ENCODE assay signal across 14 cellular contexts in the genomic region with DNA sequence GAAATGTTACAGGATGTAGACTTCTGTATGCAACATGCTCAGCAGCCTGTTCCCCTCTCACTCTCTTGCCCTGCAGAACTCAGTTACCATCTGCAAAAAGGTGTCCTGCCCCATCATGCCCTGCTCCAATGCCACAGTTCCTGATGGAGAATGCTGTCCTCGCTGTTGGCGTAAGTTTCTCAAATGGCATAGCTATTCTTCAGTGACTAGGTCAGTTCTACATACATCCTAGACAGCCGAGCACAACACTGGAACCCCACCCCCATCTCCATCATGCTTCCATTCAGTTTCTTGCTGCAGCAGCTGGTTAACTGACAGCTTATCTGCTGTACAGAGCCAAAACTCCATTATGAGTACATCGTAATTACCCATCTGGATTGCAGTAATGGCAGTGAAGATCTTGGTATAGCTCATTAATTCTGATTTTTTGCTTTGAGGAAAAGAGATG. TPM values are rescaled to one million over a fixed set of nuclear protein-coding genes. Genes with fewer than 3 reads are reported as not detected.
DNase-seq lines count a peak whose midpoint lies in the region; ATAC-seq, FAIRE-seq and TF ChIP-seq lines count a peak whose summit lies in the region.
"Had no signal": no experiment of that assay in that cellular context is flagged by ENCODE, and none has a peak within 500 bp of the region (broad histone marks: within the 10 kb centered on the region; RNA-seq: fewer than 3 reads in every experiment).

No MANE protein-coding gene starts in this region.

- no peaks in the 10 kb centered on the region for H3K27me3 ChIP-seq in breast epithelium
- no peaks in the 10 kb centered on the region for H3K27me3 ChIP-seq in keratinocyte (ENCODE audit: control insufficient read depth, extremely low read depth, insufficient read depth, low read length)
- H3K27me3 ChIP-seq in tibial nerve, result no peaks in the 10 kb centered on the region

- H3K4me1 ChIP-seq in breast epithelium (peaks cover 9% of the 10 kb centered on the region in 2 donors), keratinocyte (ENCODE audit: control insufficient read depth, extremely low read depth, insufficient read depth, low read length) (peaks cover 13% of the 10 kb centered on the region), tibial nerve (peaks cover 0 to 83% (median 39%) of the 10 kb centered on the region in 4 donors)

- ATAC-seq in HG03025 (IDR thresholded peaks at IDR 0.05; ENCODE audit: low FRiP score, unreplicated experiment), result no peak
- ATAC-seq in stimulated activated memory B cell treated with anti-CD40 and anti-IgM and Interleukin-4, amounts not matched to agents 10 μg/mL and 1 μg/mL and 100 μg/mL, for 72 hours, result no peak

- peak overlapping the region in 2 of 3 donors; percentile 71 to 88 for H3K4me3 ChIP-seq in breast epithelium
- no peak overlapping the region for H3K4me3 ChIP-seq in keratinocyte (ENCODE audit: control insufficient read depth in 2 of 3, extremely low read depth in 1 of 3, insufficient read depth in 2 of 3, low read depth in 1 of 3, low read length in 3 of 3)
- peak overlapping the region in 3 of 4 donors; percentile 61 to 78 (median 69) for H3K4me3 ChIP-seq in tibial nerve

- no peak overlapping the region for H3K27ac ChIP-seq in breast epithelium
- no peak overlapping the region for H3K27ac ChIP-seq in keratinocyte (ENCODE audit: control insufficient read depth, insufficient read depth, low read length)
- peak overlapping the region in 3 of 4 donors; percentile 40 to 95 (median 91) for H3K27ac ChIP-seq in tibial nerve
- H3K27ac ChIP-seq: 22Rv1 had no signal

- no peak for TF ChIP-seq CTCF in breast epithelium (IDR thresholded peaks at IDR 0.05)
- TF ChIP-seq CTCF in keratinocyte (optimal IDR thresholded peaks at IDR 0.05 in 1 of 3, IDR thresholded peaks at IDR 0.05 in 1 of 3, conservative IDR thresholded peaks at IDR 0.05 in 1 of 3; ENCODE audit: extremely low read depth in 1 of 3, insufficient read depth in 2 of 3, low read length in 3 of 3), result no peak
- no peak for TF ChIP-seq CTCF in tibial nerve (IDR thresholded peaks at IDR 0.05)

- H3K4me3 Mint-ChIP-seq in stimulated activated memory B cell treated with anti-CD40 and anti-IgM and Interleukin-4, amounts not matched to agents 10 μg/mL and 1 μg/mL and 100 μg/mL, for 72 hours, result no peak overlapping the region
- H3K4me3 Mint-ChIP-seq: H9 had no signal

- H3K9me3 Mint-ChIP-seq in stimulated activated memory B cell treated with anti-CD40 and anti-IgM and Interleukin-4, amounts not matched to agents 10 μg/mL and 1 μg/mL and 100 μg/mL, for 72 hours, result no peaks in the 10 kb centered on the region

- dilution Hi-C loops in keratinocyte (cut with MboI; ENCODE audit: extremely low pct_ligation_motif_present, low sequenced_read_pairs), result no loop called here

- peaks cover 71% of the 10 kb centered on the region for H4K20me1 ChIP-seq in keratinocyte (ENCODE audit: control insufficient read depth, extremely low read depth, insufficient read depth, low read length)

- FAIRE-seq in keratinocyte (lab: Jason Lieb, UNC), result no peak

- intact Hi-C loops in breast epithelium (cut with DNase I; ENCODE audit: low total_unique reads), result no loop called here

- peaks cover 4% of the 10 kb centered on the region for H3K36me3 ChIP-seq in breast epithelium
- H3K36me3 ChIP-seq in keratinocyte (ENCODE audit: control insufficient read depth in 2 of 2, extremely low read depth in 1 of 2, insufficient read depth in 2 of 2, low read length in 2 of 2), result peaks cover 46 to 77% of the 10 kb centered on the region in 2 experiments
- peaks cover 7 to 85% (median 20%) of the 10 kb centered on the region in 3 donors for H3K36me3 ChIP-seq in tibial nerve

- no peak overlapping the region for H3K27ac Mint-ChIP-seq in stimulated activated memory B cell treated with anti-CD40 and anti-IgM and Interleukin-4, amounts not matched to agents 10 μg/mL and 1 μg/mL and 100 μg/mL, for 72 hours
- H3K27ac Mint-ChIP-seq: progenitor cell of endocrine pancreas had no signal

- TF ChIP-seq POLR2A in breast epithelium (IDR thresholded peaks at IDR 0.05), result no peak
- no peak for TF ChIP-seq POLR2A in tibial nerve (IDR thresholded peaks at IDR 0.05)

- DNase-seq in NCI-H2171 treated with DMSO at 0.1 percent for 48 hours (lab: John Stamatoyannopoulos, UW) (peak; percentile 25), NCI-H2171 (lab: John Stamatoyannopoulos, UW) (no peak), breast epithelium (ENCODE audit: low spot score in 2 of 2) (no peak), keratinocyte (ENCODE audit: low read depth, low spot score) (peak; percentile 44), tibial nerve (ENCODE audit: low spot score in 2 of 2) (no peak), cerebellar cortex (ENCODE audit: low spot score) (no peak)
- DNase-seq: activated CD4-positive, alpha-beta T cell treated with anti-CD3 and anti-CD28 coated beads for 48 hours; DMS153; H9; NCI-H187 had no signal

- WGBS in tibial nerve, 2 donors, result 67 to 80% methylated on average over 4 of the region's 4 CpGs

- H2AFZ ChIP-seq in keratinocyte (ENCODE audit: control insufficient read depth, low read length), result no peak overlapping the region

- TF ChIP-seq EP300 in tibial nerve (IDR thresholded peaks at IDR 0.05), result no peak

- peaks cover 29% of the 10 kb centered on the region for H3K79me2 ChIP-seq in keratinocyte (ENCODE audit: control insufficient read depth, insufficient read depth, low read length)

- H3K9me1 ChIP-seq in keratinocyte (ENCODE audit: control insufficient read depth, extremely low read depth, insufficient read depth, low read length), result no peaks in the 10 kb centered on the region

- peaks cover 21% of the 10 kb centered on the region for H3K27me3 Mint-ChIP-seq in stimulated activated memory B cell treated with anti-CD40 and anti-IgM and Interleukin-4, amounts not matched to agents 10 μg/mL and 1 μg/mL and 100 μg/mL, for 72 hours

- no peaks in the 10 kb centered on the region for H3K36me3 Mint-ChIP-seq in stimulated activated memory B cell treated with anti-CD40 and anti-IgM and Interleukin-4, amounts not matched to agents 10 μg/mL and 1 μg/mL and 100 μg/mL, for 72 hours

- H3K4me1 Mint-ChIP-seq in stimulated activated memory B cell treated with anti-CD40 and anti-IgM and Interleukin-4, amounts not matched to agents 10 μg/mL and 1 μg/mL and 100 μg/mL, for 72 hours, result peaks cover 7% of the 10 kb centered on the region

- H3K9ac ChIP-seq in keratinocyte (ENCODE audit: control insufficient read depth, extremely low read depth, insufficient read depth, low read length), result no peak overlapping the region

- no peak overlapping the region for H3K4me2 ChIP-seq in keratinocyte (ENCODE audit: control insufficient read depth, extremely low read depth, insufficient read depth, low read depth, low read length)

- H3K9me3 ChIP-seq in breast epithelium (no peaks in the 10 kb centered on the region), keratinocyte (ENCODE audit: control insufficient read depth, low read depth, low read length) (no peaks in the 10 kb centered on the region), tibial nerve (no peaks in the 10 kb centered on the region)

RNA-seq across cellular contexts. Expression of gene THBS1, which starts 4.5 kb away (rescaled TPM):
- total RNA-seq in breast epithelium (100 to 1,000 TPM; 106 to 623 (median 386) TPM), tibial nerve (1,000 to 10,000 TPM; 1,850 to 2,559 (median 1,931) TPM)
- polyA plus RNA-seq in keratinocyte, result 585 to 1,976 TPM (median 789 TPM) in 3 replicates
- 224 TPM for polyA plus RNA-seq in keratinocyte (2011; ENCODE audit: low read depth)
- polyA plus RNA-seq in keratinocyte (2011; cell fraction: cytosol; rRNA removed), result 250 and 267 TPM in 2 replicates
- polyA plus RNA-seq in keratinocyte (2011; cell fraction: nucleus; rRNA removed), result 2,729 and 2,799 TPM in 2 replicates
- 152 and 2,223 TPM in 2 replicates for polyA plus RNA-seq in keratinocyte (2012; ENCODE audit: low replicate concordance)
- polyA minus RNA-seq in keratinocyte, result 2,799 to 14,102 TPM (median 5,100 TPM) in 3 replicates
- 2,733 TPM for polyA minus RNA-seq in keratinocyte (2011; cell fraction: cytosol; rRNA and poly(A)+ RNA removed)
- polyA minus RNA-seq in keratinocyte (2011; cell fraction: nucleus; rRNA and poly(A)+ RNA removed), result 7,793 and 10,292 TPM in 2 replicates

Comparison
In these comparisons a context has a peak if more than half of its experiments do, and no peak if none do; other contexts are left out.
1. DNase-seq: peak in NCI-H2171 treated with DMSO at 0.1 percent for 48 hours (single experiment) and keratinocyte (single experiment); none in NCI-H2171 (single experiment), breast epithelium (0 of 2), tibial nerve (0 of 2) and cerebellar cortex (single experiment).
2. H3K27ac ChIP-seq: peak in tibial nerve (3 of 4); none in breast epithelium (0 of 2) and keratinocyte (single experiment).
3. H3K4me3 ChIP-seq: peak in breast epithelium (2 of 3) and tibial nerve (3 of 4); none in keratinocyte (0 of 3).